Comparison of ENCODE assay signal across 8 cellular contexts in genomic region chr12:66234037-66234693, GRCh38. TPM values are rescaled to one million over a fixed set of nuclear protein-coding genes. Genes with fewer than 3 reads are reported as not detected.
A peak's percentile ranks its signal among the peaks of the same experiment; 100 is the strongest.
DNase-seq lines count a peak whose midpoint lies in the region; ATAC-seq and TF ChIP-seq lines count a peak whose summit lies in the region.
"Not testable (repeated sequence)": the region's sequence is repeated elsewhere in the genome, so short reads cannot be mapped to it uniquely, and the experiment has no call there.

No MANE protein-coding gene starts in this region.

- not testable (repeated sequence) for H3K27ac ChIP-seq in CD4-positive, alpha-beta memory T cell (ENCODE audit: low read depth, low read length)

- not testable (repeated sequence) for H3K27ac Mint-ChIP-seq in CD4-positive, alpha-beta memory T cell; progenitor cell of endocrine pancreas

- CTCF ChIA-PET in CD4-positive, alpha-beta memory T cell (lab: Charles Lee; ENCODE audit: partially characterized antibody): not testable (repeated sequence)

- intact Hi-C loops in CD4-positive, alpha-beta memory T cell (cut with micrococcal nuclease); head of caudate nucleus (cut with DNase I): not testable (repeated sequence)

- peak; percentile 25 to 53 (median 37) for DNase-seq in CD4-positive, alpha-beta memory T cell
- peak; percentile 7 for DNase-seq in M059J (ENCODE audit: low read depth)
- peak; percentile 90 for DNase-seq in SIG-M5 treated with dmso at 0.1 percent for 504 hours (lab: John Stamatoyannopoulos, UW; ENCODE audit: unreplicated experiment)
- DNase-seq in activated effector memory CD4-positive, alpha-beta T cell treated with Interleukin-2 at 50 U/mL for 16 hours: peak; percentile 30
- peak in 38 of 42 donors; percentile 6 to 60 (median 36) for DNase-seq in head of caudate nucleus
- not testable (repeated sequence) for DNase-seq in progenitor cell of endocrine pancreas (ENCODE audit: low spot score, unreplicated experiment)

- not testable (repeated sequence) for TF ChIP-seq CTCF in progenitor cell of endocrine pancreas (IDR thresholded peaks at IDR 0.05; ENCODE audit: unreplicated experiment)

- peaks cover 29 to 37% of the 10 kb centered on the region in 2 donors for H3K27me3 Mint-ChIP-seq in CD4-positive, alpha-beta memory T cell
- H3K27me3 Mint-ChIP-seq in progenitor cell of endocrine pancreas: peaks cover 48% of the 10 kb centered on the region

- not testable (repeated sequence) for H3K4me1 ChIP-seq in CD4-positive, alpha-beta memory T cell (ENCODE audit: insufficient read depth, low read length)

- not testable (repeated sequence) for H3K4me3 ChIP-seq in CD4-positive, alpha-beta memory T cell (ENCODE audit: low read length in 2 of 2)

- ATAC-seq in GM19035 (IDR thresholded peaks at IDR 0.05; ENCODE audit: unreplicated experiment): peak; percentile 98
- peak; percentile 71 for ATAC-seq in HG02884 (IDR thresholded peaks at IDR 0.05; ENCODE audit: unreplicated experiment)

- POLR2A ChIA-PET in CD4-positive, alpha-beta memory T cell (lab: Charles Lee; ENCODE audit: partially characterized antibody): interaction anchor here (1.6 kb wide), 1 partner anchor 37 kb away, joined by 3 read pairs; no protein-coding TSS in a partner anchor

- peaks cover 15% of the 10 kb centered on the region for H3K27me3 ChIP-seq in CD4-positive, alpha-beta memory T cell (ENCODE audit: insufficient read depth, low read length)

- not testable (repeated sequence) for H3K9me3 ChIP-seq in CD4-positive, alpha-beta memory T cell (ENCODE audit: control insufficient read depth in 1 of 2, low read length in 2 of 2)

- H3K36me3 ChIP-seq in CD4-positive, alpha-beta memory T cell (ENCODE audit: insufficient read depth, low read length): not testable (repeated sequence)

- peak overlapping the region in 6 of 8 donors; percentile 44 to 81 (median 70) for H3K4me3 Mint-ChIP-seq in CD4-positive, alpha-beta memory T cell
- peak overlapping the region; percentile 39 for H3K4me3 Mint-ChIP-seq in progenitor cell of endocrine pancreas (ENCODE audit: low read depth)

- not testable (repeated sequence) for H3K4me1 Mint-ChIP-seq in CD4-positive, alpha-beta memory T cell; progenitor cell of endocrine pancreas (ENCODE audit: low read depth)

- H3K36me3 Mint-ChIP-seq in CD4-positive, alpha-beta memory T cell; progenitor cell of endocrine pancreas (ENCODE audit: insufficient read depth): not testable (repeated sequence)

- H3K9me3 Mint-ChIP-seq in CD4-positive, alpha-beta memory T cell; progenitor cell of endocrine pancreas (ENCODE audit: low read depth): not testable (repeated sequence)

RNA-seq across cellular contexts. Expression of gene IRAK3, which starts 45.2 kb away (rescaled TPM):
- under 1 TPM; 0.44 to 0.47 TPM for total RNA-seq in CD4-positive, alpha-beta memory T cell
- under 1 TPM in 1 of 2 donors, not detected in 1; 0.14 TPM for polyA plus RNA-seq in CD4-positive, alpha-beta memory T cell
- 0.02 and 0.05 TPM in 2 replicates for total RNA-seq in M059J (2014; rRNA removed; shearing (Covaris generic))
- 0.02 TPM in 1 of 2 replicates, not detected in the other for total RNA-seq in progenitor cell of endocrine pancreas
